Comparison of ENCODE assay signal across 13 cellular contexts in genomic region chr3:62373714-62374333, GRCh38. TPM values are rescaled to one million over a fixed set of nuclear protein-coding genes. Genes with fewer than 3 reads are reported as not detected.
DNase-seq lines count a peak whose midpoint lies in the region; ATAC-seq, FAIRE-seq and TF ChIP-seq lines count a peak whose summit lies in the region.
"Had no signal": no experiment of that assay in that cellular context is flagged by ENCODE, and none has a peak within 500 bp of the region (broad histone marks: within the 10 kb centered on the region; RNA-seq: fewer than 3 reads in every experiment).

No MANE protein-coding gene starts in this region.

- dilution Hi-C loops in endothelial cell of umbilical vein (cut with MboI; ENCODE audit: extremely low pct_ligation_motif_present, low sequenced_read_pairs), result no loop called here

- H3K79me2 ChIP-seq in endothelial cell of umbilical vein (ENCODE audit: control insufficient read depth, insufficient read depth, low read length) (no peaks in the 10 kb centered on the region), parathyroid adenoma (no peaks in the 10 kb centered on the region)

- peaks cover 100% of the 10 kb centered on the region for H3K27me3 ChIP-seq in HUES48 (ENCODE audit: control insufficient read depth, insufficient read depth, low read length)
- H3K27me3 ChIP-seq in endothelial cell of umbilical vein (ENCODE audit: control insufficient read depth in 2 of 2, insufficient read depth in 2 of 2, low read length in 2 of 2), result peaks cover 89 to 98% of the 10 kb centered on the region in 2 experiments
- H3K27me3 ChIP-seq in parathyroid adenoma (ENCODE audit: control insufficient read depth, insufficient read depth, low read length), result peaks cover 27% of the 10 kb centered on the region

- ATAC-seq in GM21390 (IDR thresholded peaks at IDR 0.05; ENCODE audit: unreplicated experiment), result no peak

- peak overlapping the region; percentile 55 for H3K4me2 ChIP-seq in endothelial cell of umbilical vein (ENCODE audit: insufficient read depth, low read length)
- H3K4me2 ChIP-seq in parathyroid adenoma (ENCODE audit: low read length), result peak overlapping the region; percentile 68

- CTCF ChIA-PET in endothelial cell of umbilical vein (lab: Charles Lee), result interaction anchor here (1.0 kb wide), 1 partner anchor 10 kb away, joined by 3 read pairs; no protein-coding TSS in a partner anchor

- TF ChIP-seq POLR2A in endothelial cell of umbilical vein (IDR thresholded peaks at IDR 0.05; ENCODE audit: low read depth, low read length), result no peak

- no TSS peak for BruUV-seq in endothelial cell of umbilical vein (replicated peaks; lab: Mats Ljungman, UMichigan)

- H3K4me3 ChIP-seq in HUES48 (ENCODE audit: low read depth, low read length), result peak overlapping the region; percentile 14; the same call in 1 of the 2 replicates
- H3K4me3 ChIP-seq in endothelial cell of umbilical vein (replicated peaks in 1 of 3; ENCODE audit: insufficient read depth in 1 of 3, low read depth in 1 of 3, low read length in 3 of 3), result peak overlapping the region in 1 of 3 experiments; percentile 32
- peak overlapping the region; percentile 20 for H3K4me3 ChIP-seq in parathyroid adenoma (ENCODE audit: low read depth, low read length)
- H3K4me3 ChIP-seq: colonic mucosa had no signal

- H3K4me1 ChIP-seq in HUES48 (ENCODE audit: control insufficient read depth, insufficient read depth, low read length), result peaks cover 67% of the 10 kb centered on the region
- H3K4me1 ChIP-seq in endothelial cell of umbilical vein (ENCODE audit: control insufficient read depth, extremely low read depth, insufficient read depth, low read length), result no peaks in the 10 kb centered on the region
- H3K4me1 ChIP-seq in parathyroid adenoma, result no peaks in the 10 kb centered on the region
- H3K4me1 ChIP-seq: colonic mucosa had no signal

- H3K9me1 ChIP-seq in endothelial cell of umbilical vein (replicated peaks; ENCODE audit: control insufficient read depth, extremely low read depth, insufficient read depth, low read length), result no peaks in the 10 kb centered on the region

- H3K27ac ChIP-seq in HUES48 (ENCODE audit: low read depth, low read length) (no peak overlapping the region), endothelial cell of umbilical vein (ENCODE audit: insufficient read depth, low read depth, low read length) (no peak overlapping the region), parathyroid adenoma (no peak overlapping the region)
- H3K27ac ChIP-seq: colonic mucosa had no signal

- DNase-seq in COLO668 (lab: John Stamatoyannopoulos, UW; ENCODE audit: unreplicated experiment) (peak; percentile 9), endothelial cell of umbilical vein (ENCODE audit: low read depth, low spot score) (no peak), HUDEP-2 (lab: John Stamatoyannopoulos, UW; ENCODE audit: unreplicated experiment in 76 of 76) (no peak), KG1 (lab: John Stamatoyannopoulos, UW) (no peak)
- DNase-seq: activated CD4-positive, CD25-positive, alpha-beta regulatory T cell treated with anti-CD3 and anti-CD28 coated beads, Interleukin-2, amount 50 U/mL, for 72 hours; activated effector memory CD4-positive, alpha-beta T cell treated with anti-CD3 and anti-CD28 coated beads, Interleukin-2, amount 50 U/mL, for 16 hours; colonic mucosa; NCI-H226; small intestine had no signal

- intact Hi-C loops in endothelial cell of umbilical vein (cut with micrococcal nuclease), result no loop called here

- H2AFZ ChIP-seq in endothelial cell of umbilical vein (ENCODE audit: low read depth, low read length), result no peak overlapping the region
- no peak overlapping the region for H2AFZ ChIP-seq in parathyroid adenoma

- POLR2A ChIA-PET in endothelial cell of umbilical vein (lab: Charles Lee), result no interaction called here

- H3K9me3 ChIP-seq in HUES48 (ENCODE audit: control insufficient read depth, insufficient read depth, low read length) (no peaks in the 10 kb centered on the region), endothelial cell of umbilical vein (replicated peaks; ENCODE audit: control insufficient read depth, insufficient read depth, low read length) (no peaks in the 10 kb centered on the region), parathyroid adenoma (ENCODE audit: control insufficient read depth, low read length) (no peaks in the 10 kb centered on the region)
- H3K9me3 ChIP-seq: colonic mucosa had no signal

- H4K20me1 ChIP-seq in endothelial cell of umbilical vein (replicated peaks; ENCODE audit: control insufficient read depth, extremely low read depth, insufficient read depth, low read length), result no peaks in the 10 kb centered on the region

- H3K9ac ChIP-seq in HUES48 (ENCODE audit: low read depth, low read length) (no peak overlapping the region), endothelial cell of umbilical vein (replicated peaks; ENCODE audit: extremely low read depth, insufficient read depth, low read length) (no peak overlapping the region), parathyroid adenoma (no peak overlapping the region)

- H3K36me3 ChIP-seq in HUES48 (ENCODE audit: control insufficient read depth, insufficient read depth, low read length) (no peaks in the 10 kb centered on the region), endothelial cell of umbilical vein (ENCODE audit: control insufficient read depth in 2 of 2, extremely low read depth in 1 of 2, insufficient read depth in 2 of 2, low read length in 2 of 2) (no peaks in the 10 kb centered on the region), parathyroid adenoma (ENCODE audit: control insufficient read depth, insufficient read depth, low read length) (no peaks in the 10 kb centered on the region)
- H3K36me3 ChIP-seq: colonic mucosa had no signal

- no peak for FAIRE-seq in endothelial cell of umbilical vein (lab: Jason Lieb, UNC)
- FAIRE-seq: small intestine had no signal

- no peak for TF ChIP-seq CTCF in endothelial cell of umbilical vein (IDR thresholded peaks at IDR 0.05; ENCODE audit: extremely low read depth in 1 of 2, insufficient read depth in 1 of 2, low read depth in 1 of 2, low read length in 2 of 2)
- TF ChIP-seq CTCF in parathyroid adenoma (IDR thresholded peaks at IDR 0.05), result no peak

TF ChIP-seq in endothelial cell of umbilical vein, 7 proteins besides CTCF, POLR2A, EP300 and RAD21:
- TF ChIP-seq POLR2AphosphoS5 (IDR thresholded peaks at IDR 0.05; ENCODE audit: insufficient read depth, low read depth, low read length), result no peak
- TF ChIP-seq EZH2 (IDR thresholded peaks at IDR 0.05; ENCODE audit: borderline replicate concordance, low read depth, low read length, severe bottlenecking), result peak; percentile 91

RNA-seq across cellular contexts. Expression of gene FEZF2, which starts 0.5 kb away (rescaled TPM):
- total RNA-seq in endothelial cell of umbilical vein, result not detected in 2 replicates
- not detected in 2 replicates for polyA plus RNA-seq in endothelial cell of umbilical vein
- polyA plus RNA-seq in endothelial cell of umbilical vein (2011; cell fraction: cytosol; rRNA removed), result not detected in 2 replicates
- polyA plus RNA-seq in endothelial cell of umbilical vein (2011; cell fraction: nucleus; rRNA removed), result not detected in 2 replicates
- polyA plus RNA-seq in endothelial cell of umbilical vein (2012), result not detected in 2 replicates
- polyA minus RNA-seq in endothelial cell of umbilical vein, result not detected in 2 replicates
- not detected for polyA minus RNA-seq in endothelial cell of umbilical vein (2011; cell fraction: cytosol; rRNA and poly(A)+ RNA removed)
- not detected in 2 replicates for polyA minus RNA-seq in endothelial cell of umbilical vein (2011; cell fraction: nucleus; rRNA and poly(A)+ RNA removed)
- total RNA-seq: colonic mucosa, mesenteric fat pad had no signal
- polyA plus RNA-seq: small intestine had no signal
